Comparison of ENCODE assay signal across 2 cellular contexts in genomic region chr7:31494421-31494820, GRCh38.
TF ChIP-seq lines count a peak whose summit lies in the region.

No MANE protein-coding gene starts in this region.

TF ChIP-seq in GM23338, 12 proteins besides CTCF, POLR2A, EP300 and RAD21:
- no peak for TF ChIP-seq EZH2 (IDR thresholded peaks at IDR 0.05; ENCODE audit: low read depth, unreplicated experiment)
- TF ChIP-seq CREB1 (CRISPR knock-in tag; IDR thresholded peaks at IDR 0.05; ENCODE audit: low read depth): no peak
- TF ChIP-seq JUNB (IDR thresholded peaks at IDR 0.05; ENCODE audit: unreplicated experiment): no peak
- TF ChIP-seq ZNF114 (CRISPR knock-in tag; IDR thresholded peaks at IDR 0.05): no peak
- no peak for TF ChIP-seq ETS1 (IDR thresholded peaks at IDR 0.05)
- TF ChIP-seq REST (IDR thresholded peaks at IDR 0.05; ENCODE audit: unreplicated experiment): no peak
- no peak for TF ChIP-seq EZH2phosphoT487 (IDR thresholded peaks at IDR 0.05; ENCODE audit: unreplicated experiment)
- TF ChIP-seq ZNF331 (CRISPR knock-in tag; IDR thresholded peaks at IDR 0.05; ENCODE audit: low read depth): no peak
- no peak for TF ChIP-seq STAT1 (IDR thresholded peaks at IDR 0.05; ENCODE audit: unreplicated experiment)
- TF ChIP-seq NANOG (IDR thresholded peaks at IDR 0.05; ENCODE audit: borderline replicate concordance): no peak
- TF ChIP-seq POLR2AphosphoS5 (IDR thresholded peaks at IDR 0.05; ENCODE audit: low read depth): no peak
- no peak for TF ChIP-seq ZNF462 (CRISPR knock-in tag; IDR thresholded peaks at IDR 0.05)

TF ChIP-seq in H1, 55 proteins besides CTCF, POLR2A, EP300 and RAD21:
- no peak for TF ChIP-seq NRF1 (IDR thresholded peaks at IDR 0.05; ENCODE audit: low read depth, low read length)
- no peak for TF ChIP-seq MAFK (IDR thresholded peaks at IDR 0.05; ENCODE audit: low read depth, low read length)
